12 cellular contexts compared by ENCODE assay signal in the genomic region with DNA sequence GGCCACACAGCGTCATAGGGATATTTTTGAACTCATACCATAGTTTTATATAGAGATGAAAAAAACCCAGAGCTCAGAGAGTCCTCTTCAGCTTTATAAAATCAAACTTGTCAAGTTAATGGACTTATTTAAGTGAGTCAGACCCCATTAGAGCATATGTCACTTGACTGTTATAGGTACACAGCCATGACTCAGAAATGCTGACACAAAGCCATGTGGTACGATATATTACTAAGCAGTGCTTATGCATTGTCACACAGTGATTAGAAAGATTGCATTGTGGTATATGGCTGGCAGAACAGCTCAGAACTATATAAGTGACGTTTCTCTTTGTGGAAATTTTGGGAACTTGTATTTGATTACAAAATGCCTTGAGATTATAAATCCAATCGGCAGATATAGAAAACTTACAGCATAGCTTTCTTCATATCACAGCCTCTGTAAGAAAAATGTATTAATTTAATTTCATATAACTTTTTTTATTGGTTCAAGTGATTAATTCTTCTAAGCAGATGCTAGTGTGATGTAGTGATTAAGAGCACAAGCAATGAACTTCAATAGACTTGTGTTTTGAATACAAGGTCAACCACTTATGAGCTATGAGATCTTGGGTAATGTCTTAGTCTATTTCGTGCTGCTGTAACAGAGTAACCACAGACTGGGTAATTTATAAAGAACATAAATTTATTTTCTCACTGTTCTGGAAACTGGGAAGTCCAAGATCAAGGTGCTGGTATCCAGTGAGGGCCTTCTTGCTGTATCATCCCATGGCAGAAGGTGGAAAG. TPM values are rescaled to one million over a fixed set of nuclear protein-coding genes. Genes with fewer than 3 reads are reported as not detected.
DNase-seq lines count a peak whose midpoint lies in the region; ATAC-seq and TF ChIP-seq lines count a peak whose summit lies in the region.
"Had no signal": no experiment of that assay in that cellular context is flagged by ENCODE, and none has a peak within 500 bp of the region (broad histone marks: within the 10 kb centered on the region; RNA-seq: fewer than 3 reads in every experiment).

No MANE protein-coding gene starts in this region.

- TF ChIP-seq CTCF in right atrium auricular region (IDR thresholded peaks at IDR 0.05) (no peak), osteocyte (IDR thresholded peaks at IDR 0.05) (no peak)

- no peak for ATAC-seq in HG02884 (IDR thresholded peaks at IDR 0.05; ENCODE audit: unreplicated experiment)
- ATAC-seq in T-cell (replicated peaks in 1 of 4) = no peak

- no peaks in the 10 kb centered on the region for H3K36me3 Mint-ChIP-seq in osteocyte (ENCODE audit: unreplicated experiment)
- H3K36me3 Mint-ChIP-seq in T-cell = no peaks in the 10 kb centered on the region

- H3K27ac Mint-ChIP-seq in osteocyte (ENCODE audit: unreplicated experiment) = no peak overlapping the region
- H3K27ac Mint-ChIP-seq in T-cell = no peak overlapping the region

- H3K9me3 Mint-ChIP-seq in osteocyte (ENCODE audit: unreplicated experiment) (no peaks in the 10 kb centered on the region), T-cell (peaks cover 0 to under 1% (median under 1%) of the 10 kb centered on the region in 3 donors)

- no peaks in the 10 kb centered on the region for H3K36me3 ChIP-seq in right atrium auricular region
- H3K36me3 ChIP-seq: HAP-1 had no signal

- no peak overlapping the region for H3K27ac ChIP-seq in right atrium auricular region

- DNase-seq in GM04504 (ENCODE audit: low read depth) (peak; percentile 12), HS-5 (ENCODE audit: low read depth) (peak; percentile 71), SW480 (ENCODE audit: low spot score) (peak; percentile 61), glomerular endothelial cell (ENCODE audit: extremely low read depth, low read depth, low spot score) (peak; percentile 45), right atrium auricular region (ENCODE audit: low spot score) (no peak), osteocyte (ENCODE audit: extremely low spot score, unreplicated experiment) (no peak), T-cell (no peak)
- DNase-seq: activated CD4-positive, alpha-beta T cell treated with anti-CD3 and anti-CD28 coated beads, Interleukin-2, amount 50 U/mL, for 4 hours; DMS79 treated with DMSO at 0.1 percent for 48 hours; SHP77 treated with DMSO at 0.1 percent for 48 hours had no signal

- CTCF ChIA-PET in T-cell (lab: Charles Lee) = no interaction called here

- no peaks in the 10 kb centered on the region for H3K4me1 ChIP-seq in right atrium auricular region
- H3K4me1 ChIP-seq: HAP-1 had no signal

- H3K27me3 Mint-ChIP-seq in osteocyte (ENCODE audit: unreplicated experiment) (peaks cover 29% of the 10 kb centered on the region), T-cell (peaks cover 23 to 52% of the 10 kb centered on the region in 2 donors)

- no peak overlapping the region for H3K4me3 ChIP-seq in right atrium auricular region
- H3K4me3 ChIP-seq: HAP-1 had no signal

- H3K4me3 Mint-ChIP-seq in osteocyte (ENCODE audit: unreplicated experiment) (no peak overlapping the region), T-cell (no peak overlapping the region)

- POLR2A ChIA-PET in T-cell (lab: Charles Lee) = no interaction called here

- H3K4me1 Mint-ChIP-seq in osteocyte (ENCODE audit: unreplicated experiment) (no peaks in the 10 kb centered on the region), T-cell (no peaks in the 10 kb centered on the region)

- H3K27me3 ChIP-seq in right atrium auricular region = no peaks in the 10 kb centered on the region

- no peaks in the 10 kb centered on the region for H3K9me3 ChIP-seq in right atrium auricular region
- H3K9me3 ChIP-seq: HAP-1 had no signal

RNA-seq across cellular contexts. Expression of a gene that starts 25.8 kb away (rescaled TPM):
- total RNA-seq in glomerular endothelial cell (6.2 and 7.2 TPM in 2 replicates), right atrium auricular region (1 to 10 TPM; 5.8 to 7.1 TPM), osteocyte (2.7 and 3.4 TPM in 2 replicates), T-cell (1 to 10 TPM in 4 of 5 donors, under 1 TPM in 1; 0.98 to 1.6 (median 1.3) TPM)

Comparison
In these comparisons a context has a peak if more than half of its experiments do, and no peak if none do; other contexts are left out.
1. DNase-seq: peak in GM04504 (single experiment), HS-5 (single experiment), SW480 (single experiment) and glomerular endothelial cell (single experiment); none in right atrium auricular region (single experiment), osteocyte (single experiment) and T-cell (0 of 34).